Comparison of ENCODE assay signal across 1 cellular context in the genomic region with DNA sequence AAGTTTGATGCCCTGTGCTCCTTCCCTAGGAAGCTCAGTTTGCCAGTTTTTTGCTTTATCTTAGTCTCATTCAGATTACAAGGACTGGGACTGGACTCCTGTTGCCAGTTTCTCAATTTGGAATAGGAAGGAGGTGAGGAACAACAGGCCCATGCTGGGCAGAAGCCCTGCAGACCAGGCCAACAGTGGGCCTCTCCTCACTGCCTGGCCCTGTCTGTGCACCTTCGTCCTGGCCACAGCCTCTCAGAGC.
TF ChIP-seq lines count a peak whose summit lies in the region.

No MANE protein-coding gene starts in this region.

TF ChIP-seq in H1, 55 proteins besides CTCF, POLR2A, EP300 and RAD21:
- TF ChIP-seq PHF8 (conservative IDR thresholded peaks at IDR 0.05; ENCODE audit: low read depth, low read length) = no peak
- TF ChIP-seq RXRA (IDR thresholded peaks at IDR 0.05; ENCODE audit: insufficient read depth, low read depth, low read length) = no peak
- TF ChIP-seq CREB1 (IDR thresholded peaks at IDR 0.05) = no peak
- TF ChIP-seq SP4 (IDR thresholded peaks at IDR 0.05; ENCODE audit: low read length) = no peak
- TF ChIP-seq KDM4A (IDR thresholded peaks at IDR 0.05; ENCODE audit: low read depth, low read length, severe bottlenecking) = no peak
- TF ChIP-seq ASH2L (IDR thresholded peaks at IDR 0.05; ENCODE audit: low read length) = no peak
- TF ChIP-seq CHD1 (IDR thresholded peaks at IDR 0.05; ENCODE audit: low read depth, low read length) = no peak
- no peak for TF ChIP-seq TCF12 (IDR thresholded peaks at IDR 0.05; ENCODE audit: low read depth, low read length)
- no peak for TF ChIP-seq MAFK (IDR thresholded peaks at IDR 0.05; ENCODE audit: low read depth, low read length)
- TF ChIP-seq JUND (IDR thresholded peaks at IDR 0.05; ENCODE audit: low read length) = no peak
TF ChIP-seq in H1: peak in this region for 0.
